1 cellular context compared by ENCODE assay signal in the genomic region with DNA sequence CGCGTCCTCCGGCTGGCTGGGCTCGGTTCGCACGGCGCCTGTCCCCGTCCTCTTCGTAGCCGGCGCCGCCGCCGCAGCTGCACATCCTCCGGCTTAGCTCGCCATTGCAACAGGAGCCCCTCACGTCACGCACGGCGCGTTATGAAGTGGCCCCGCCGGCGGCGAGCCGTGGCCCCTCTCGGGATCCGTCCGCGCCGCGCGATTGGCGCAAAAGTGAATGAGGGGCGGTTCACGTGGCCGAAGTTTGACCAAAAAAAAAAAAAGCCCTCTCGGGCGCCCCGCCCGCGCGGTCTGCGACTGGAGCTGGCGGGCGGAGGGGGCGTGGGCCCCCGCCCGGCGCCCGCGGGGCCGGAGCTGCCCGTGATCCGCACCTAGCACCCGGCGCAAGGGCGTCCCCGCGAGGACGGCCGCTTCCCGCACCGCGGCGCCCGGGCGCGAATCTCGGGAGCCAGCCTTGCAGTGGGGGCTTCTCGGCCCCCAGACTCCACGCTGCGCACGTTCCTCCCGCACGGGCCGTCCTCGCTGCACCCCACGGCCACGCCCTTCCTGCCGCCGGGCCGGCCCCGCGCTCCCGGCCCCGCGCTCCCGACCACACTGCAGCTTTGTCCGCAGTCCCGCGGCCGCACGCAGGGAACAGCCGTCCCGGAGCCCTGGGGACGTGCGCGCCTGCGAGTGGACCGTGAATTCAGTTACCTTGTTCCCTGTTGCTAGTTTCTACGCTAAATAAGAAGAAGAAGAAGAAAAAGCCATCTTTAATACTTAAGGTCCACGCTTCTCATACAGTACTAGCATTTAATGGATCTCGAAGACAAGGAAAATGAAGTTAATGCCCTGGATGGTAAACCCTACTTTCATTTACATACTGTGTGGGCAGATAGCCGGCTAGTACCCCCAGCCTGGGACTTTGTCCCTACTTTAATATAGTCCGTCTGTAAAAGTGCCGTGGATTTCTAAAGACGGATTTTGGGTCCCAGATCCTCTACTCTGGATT.
TF ChIP-seq lines count a peak whose summit lies in the region.

A gene with protein sequence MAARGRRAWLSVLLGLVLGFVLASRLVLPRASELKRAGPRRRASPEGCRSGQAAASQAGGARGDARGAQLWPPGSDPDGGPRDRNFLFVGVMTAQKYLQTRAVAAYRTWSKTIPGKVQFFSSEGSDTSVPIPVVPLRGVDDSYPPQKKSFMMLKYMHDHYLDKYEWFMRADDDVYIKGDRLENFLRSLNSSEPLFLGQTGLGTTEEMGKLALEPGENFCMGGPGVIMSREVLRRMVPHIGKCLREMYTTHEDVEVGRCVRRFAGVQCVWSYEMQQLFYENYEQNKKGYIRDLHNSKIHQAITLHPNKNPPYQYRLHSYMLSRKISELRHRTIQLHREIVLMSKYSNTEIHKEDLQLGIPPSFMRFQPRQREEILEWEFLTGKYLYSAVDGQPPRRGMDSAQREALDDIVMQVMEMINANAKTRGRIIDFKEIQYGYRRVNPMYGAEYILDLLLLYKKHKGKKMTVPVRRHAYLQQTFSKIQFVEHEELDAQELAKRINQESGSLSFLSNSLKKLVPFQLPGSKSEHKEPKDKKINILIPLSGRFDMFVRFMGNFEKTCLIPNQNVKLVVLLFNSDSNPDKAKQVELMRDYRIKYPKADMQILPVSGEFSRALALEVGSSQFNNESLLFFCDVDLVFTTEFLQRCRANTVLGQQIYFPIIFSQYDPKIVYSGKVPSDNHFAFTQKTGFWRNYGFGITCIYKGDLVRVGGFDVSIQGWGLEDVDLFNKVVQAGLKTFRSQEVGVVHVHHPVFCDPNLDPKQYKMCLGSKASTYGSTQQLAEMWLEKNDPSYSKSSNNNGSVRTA (minus strand): TSS at position 219 of the 991 bp plus-strand sequence. CDS start 592 bp downstream, outside the sequence.

TF ChIP-seq in K562, 482 proteins besides CTCF, POLR2A, EP300 and RAD21 (continued from another document and continues in another):
- no peak for TF ChIP-seq RNF219 (CRISPR knock-in tag; IDR thresholded peaks at IDR 0.05)
- no peak for TF ChIP-seq SOX6 (IDR thresholded peaks at IDR 0.05)
- TF ChIP-seq HNRNPLL (IDR thresholded peaks at IDR 0.05; ENCODE audit: low read depth, low read length, poor library complexity, severe bottlenecking) = peak; percentile 90
- peak; percentile 46 for TF ChIP-seq EGR1 (conservative IDR thresholded peaks at IDR 0.05)
- no peak for TF ChIP-seq GTF2E2 (tag; IDR thresholded peaks at IDR 0.05)
- no peak; the same call in 1 of the 2 replicates for TF ChIP-seq ZNF121 (CRISPR knock-in tag; conservative IDR thresholded peaks at IDR 0.05)
- no peak for TF ChIP-seq NCOA4 (IDR thresholded peaks at IDR 0.05; ENCODE audit: partially characterized antibody)
- no peak for TF ChIP-seq ZNF740 (CRISPR knock-in tag; IDR thresholded peaks at IDR 0.05)
- no peak for TF ChIP-seq ZNF740 (tag; IDR thresholded peaks at IDR 0.05)
- TF ChIP-seq, protein P1, sequence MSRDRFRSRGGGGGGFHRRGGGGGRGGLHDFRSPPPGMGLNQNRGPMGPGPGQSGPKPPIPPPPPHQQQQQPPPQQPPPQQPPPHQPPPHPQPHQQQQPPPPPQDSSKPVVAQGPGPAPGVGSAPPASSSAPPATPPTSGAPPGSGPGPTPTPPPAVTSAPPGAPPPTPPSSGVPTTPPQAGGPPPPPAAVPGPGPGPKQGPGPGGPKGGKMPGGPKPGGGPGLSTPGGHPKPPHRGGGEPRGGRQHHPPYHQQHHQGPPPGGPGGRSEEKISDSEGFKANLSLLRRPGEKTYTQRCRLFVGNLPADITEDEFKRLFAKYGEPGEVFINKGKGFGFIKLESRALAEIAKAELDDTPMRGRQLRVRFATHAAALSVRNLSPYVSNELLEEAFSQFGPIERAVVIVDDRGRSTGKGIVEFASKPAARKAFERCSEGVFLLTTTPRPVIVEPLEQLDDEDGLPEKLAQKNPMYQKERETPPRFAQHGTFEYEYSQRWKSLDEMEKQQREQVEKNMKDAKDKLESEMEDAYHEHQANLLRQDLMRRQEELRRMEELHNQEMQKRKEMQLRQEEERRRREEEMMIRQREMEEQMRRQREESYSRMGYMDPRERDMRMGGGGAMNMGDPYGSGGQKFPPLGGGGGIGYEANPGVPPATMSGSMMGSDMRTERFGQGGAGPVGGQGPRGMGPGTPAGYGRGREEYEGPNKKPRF (IDR thresholded peaks at IDR 0.05; ENCODE audit: low read depth, low read length) = no peak
- TF ChIP-seq ZBTB8A (IDR thresholded peaks at IDR 0.05; ENCODE audit: partially characterized antibody) = no peak
- peak; percentile 38; the same call in 1 of the 2 replicates for TF ChIP-seq EP400 (IDR thresholded peaks at IDR 0.05)
- TF ChIP-seq, protein P2, sequence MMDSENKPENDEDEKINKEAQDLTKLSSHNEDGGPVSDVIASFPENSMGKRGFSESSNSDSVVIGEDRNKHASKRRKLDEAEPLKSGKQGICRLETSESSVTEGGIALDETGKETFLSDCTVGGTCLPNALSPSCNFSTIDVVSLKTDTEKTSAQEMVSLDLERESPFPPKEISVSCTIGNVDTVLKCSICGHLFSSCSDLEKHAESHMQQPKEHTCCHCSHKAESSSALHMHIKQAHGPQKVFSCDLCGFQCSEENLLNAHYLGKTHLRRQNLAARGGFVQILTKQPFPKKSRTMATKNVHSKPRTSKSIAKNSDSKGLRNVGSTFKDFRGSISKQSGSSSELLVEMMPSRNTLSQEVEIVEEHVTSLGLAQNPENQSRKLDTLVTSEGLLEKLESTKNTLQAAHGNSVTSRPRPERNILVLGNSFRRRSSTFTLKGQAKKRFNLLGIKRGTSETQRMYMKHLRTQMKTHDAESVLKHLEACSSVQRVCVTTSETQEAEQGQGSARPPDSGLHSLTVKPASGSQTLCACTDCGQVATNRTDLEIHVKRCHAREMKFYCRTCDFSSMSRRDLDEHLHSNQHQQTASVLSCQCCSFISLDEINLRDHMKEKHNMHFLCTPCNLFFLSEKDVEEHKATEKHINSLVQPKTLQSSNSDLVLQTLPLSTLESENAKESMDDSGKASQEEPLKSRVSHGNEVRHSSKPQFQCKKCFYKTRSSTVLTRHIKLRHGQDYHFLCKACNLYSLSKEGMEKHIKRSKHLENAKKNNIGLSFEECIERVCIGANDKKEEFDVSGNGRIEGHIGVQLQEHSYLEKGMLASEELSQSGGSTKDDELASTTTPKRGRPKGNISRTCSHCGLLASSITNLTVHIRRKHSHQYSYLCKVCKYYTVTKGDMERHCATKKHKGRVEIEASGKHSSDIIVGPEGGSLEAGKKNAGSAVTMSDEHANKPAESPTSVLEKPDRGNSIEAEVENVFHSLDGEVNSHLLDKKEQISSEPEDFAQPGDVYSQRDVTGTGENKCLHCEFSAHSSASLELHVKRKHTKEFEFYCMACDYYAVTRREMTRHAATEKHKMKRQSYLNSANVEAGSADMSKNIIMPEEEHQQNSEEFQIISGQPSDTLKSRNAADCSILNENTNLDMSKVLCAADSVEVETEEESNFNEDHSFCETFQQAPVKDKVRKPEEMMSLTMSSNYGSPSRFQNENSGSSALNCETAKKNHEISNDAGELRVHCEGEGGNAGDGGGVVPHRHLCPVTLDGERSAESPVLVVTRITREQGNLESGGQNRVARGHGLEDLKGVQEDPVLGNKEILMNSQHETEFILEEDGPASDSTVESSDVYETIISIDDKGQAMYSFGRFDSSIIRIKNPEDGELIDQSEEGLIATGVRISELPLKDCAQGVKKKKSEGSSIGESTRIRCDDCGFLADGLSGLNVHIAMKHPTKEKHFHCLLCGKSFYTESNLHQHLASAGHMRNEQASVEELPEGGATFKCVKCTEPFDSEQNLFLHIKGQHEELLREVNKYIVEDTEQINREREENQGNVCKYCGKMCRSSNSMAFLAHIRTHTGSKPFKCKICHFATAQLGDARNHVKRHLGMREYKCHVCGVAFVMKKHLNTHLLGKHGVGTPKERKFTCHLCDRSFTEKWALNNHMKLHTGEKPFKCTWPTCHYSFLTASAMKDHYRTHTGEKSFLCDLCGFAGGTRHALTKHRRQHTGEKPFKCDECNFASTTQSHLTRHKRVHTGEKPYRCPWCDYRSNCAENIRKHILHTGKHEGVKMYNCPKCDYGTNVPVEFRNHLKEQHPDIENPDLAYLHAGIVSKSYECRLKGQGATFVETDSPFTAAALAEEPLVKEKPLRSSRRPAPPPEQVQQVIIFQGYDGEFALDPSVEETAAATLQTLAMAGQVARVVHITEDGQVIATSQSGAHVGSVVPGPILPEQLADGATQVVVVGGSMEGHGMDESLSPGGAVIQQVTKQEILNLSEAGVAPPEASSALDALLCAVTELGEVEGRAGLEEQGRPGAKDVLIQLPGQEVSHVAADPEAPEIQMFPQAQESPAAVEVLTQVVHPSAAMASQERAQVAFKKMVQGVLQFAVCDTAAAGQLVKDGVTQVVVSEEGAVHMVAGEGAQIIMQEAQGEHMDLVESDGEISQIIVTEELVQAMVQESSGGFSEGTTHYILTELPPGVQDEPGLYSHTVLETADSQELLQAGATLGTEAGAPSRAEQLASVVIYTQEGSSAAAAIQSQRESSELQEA (IDR thresholded peaks at IDR 0.05; ENCODE audit: low read depth) = peak; percentile 92
- TF ChIP-seq ZNF253 (CRISPR knock-in tag; conservative IDR thresholded peaks at IDR 0.05) = no peak
- no peak for TF ChIP-seq ELK1 (CRISPR knock-in tag; IDR thresholded peaks at IDR 0.05)
- TF ChIP-seq ZNF583 (CRISPR knock-in tag; IDR thresholded peaks at IDR 0.05) = no peak
- TF ChIP-seq SETDB1 (IDR thresholded peaks at IDR 0.05; ENCODE audit: low read length) = no peak
- TF ChIP-seq TCFL5 (CRISPR knock-in tag; conservative IDR thresholded peaks at IDR 0.05) = no peak
- no peak for TF ChIP-seq RFX1 (IDR thresholded peaks at IDR 0.05)
- peak; percentile 43; the same call in 1 of the 2 replicates for TF ChIP-seq HCFC1 (IDR thresholded peaks at IDR 0.05; ENCODE audit: low read depth, low read length)
- no peak for TF ChIP-seq PTBP1 (IDR thresholded peaks at IDR 0.05; ENCODE audit: low read depth, low read length)
- TF ChIP-seq CREB3L1 (IDR thresholded peaks at IDR 0.05; ENCODE audit: borderline replicate concordance, low read depth) = peak; percentile 45; the same call in 1 of the 2 replicates
- no peak for TF ChIP-seq ZNF124 (CRISPR knock-in tag; IDR thresholded peaks at IDR 0.05)
- TF ChIP-seq, protein P3, sequence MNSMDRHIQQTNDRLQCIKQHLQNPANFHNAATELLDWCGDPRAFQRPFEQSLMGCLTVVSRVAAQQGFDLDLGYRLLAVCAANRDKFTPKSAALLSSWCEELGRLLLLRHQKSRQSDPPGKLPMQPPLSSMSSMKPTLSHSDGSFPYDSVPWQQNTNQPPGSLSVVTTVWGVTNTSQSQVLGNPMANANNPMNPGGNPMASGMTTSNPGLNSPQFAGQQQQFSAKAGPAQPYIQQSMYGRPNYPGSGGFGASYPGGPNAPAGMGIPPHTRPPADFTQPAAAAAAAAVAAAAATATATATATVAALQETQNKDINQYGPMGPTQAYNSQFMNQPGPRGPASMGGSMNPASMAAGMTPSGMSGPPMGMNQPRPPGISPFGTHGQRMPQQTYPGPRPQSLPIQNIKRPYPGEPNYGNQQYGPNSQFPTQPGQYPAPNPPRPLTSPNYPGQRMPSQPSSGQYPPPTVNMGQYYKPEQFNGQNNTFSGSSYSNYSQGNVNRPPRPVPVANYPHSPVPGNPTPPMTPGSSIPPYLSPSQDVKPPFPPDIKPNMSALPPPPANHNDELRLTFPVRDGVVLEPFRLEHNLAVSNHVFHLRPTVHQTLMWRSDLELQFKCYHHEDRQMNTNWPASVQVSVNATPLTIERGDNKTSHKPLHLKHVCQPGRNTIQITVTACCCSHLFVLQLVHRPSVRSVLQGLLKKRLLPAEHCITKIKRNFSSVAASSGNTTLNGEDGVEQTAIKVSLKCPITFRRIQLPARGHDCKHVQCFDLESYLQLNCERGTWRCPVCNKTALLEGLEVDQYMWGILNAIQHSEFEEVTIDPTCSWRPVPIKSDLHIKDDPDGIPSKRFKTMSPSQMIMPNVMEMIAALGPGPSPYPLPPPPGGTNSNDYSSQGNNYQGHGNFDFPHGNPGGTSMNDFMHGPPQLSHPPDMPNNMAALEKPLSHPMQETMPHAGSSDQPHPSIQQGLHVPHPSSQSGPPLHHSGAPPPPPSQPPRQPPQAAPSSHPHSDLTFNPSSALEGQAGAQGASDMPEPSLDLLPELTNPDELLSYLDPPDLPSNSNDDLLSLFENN (IDR thresholded peaks at IDR 0.05; ENCODE audit: low read depth in 2 of 2, low read length in 2 of 2) = no peak
- no peak for TF ChIP-seq EWSR1 (IDR thresholded peaks at IDR 0.05; ENCODE audit: borderline replicate concordance, low read depth, partially characterized antibody)
- TF ChIP-seq TEAD4 (IDR thresholded peaks at IDR 0.05; ENCODE audit: low read length) = no peak
- TF ChIP-seq TEAD4 (CRISPR knock-in tag; IDR thresholded peaks at IDR 0.05; ENCODE audit: borderline replicate concordance) = no peak
- no peak for TF ChIP-seq HMG20B (CRISPR knock-in tag; IDR thresholded peaks at IDR 0.05)
